In genomic region chr16:10992797-10993196, GRCh38 we compare ENCODE assay signal across 8 cellular contexts. TPM values are rescaled to one million over a fixed set of nuclear protein-coding genes. Genes with fewer than 3 reads are reported as not detected.
A peak's percentile ranks its signal among the peaks of the same experiment; 100 is the strongest.
DNase-seq lines count a peak whose midpoint lies in the region; ATAC-seq, FAIRE-seq and TF ChIP-seq lines count a peak whose summit lies in the region.

No MANE protein-coding gene starts in this region.

- no peaks in the 10 kb centered on the region for H3K9me3 ChIP-seq in tibial artery

- intact Hi-C loops in tibial artery (cut with DNase I; ENCODE audit: low total_unique reads): no loop called here

- no peak for FAIRE-seq in urothelium cell line (lab: Jason Lieb, UNC)

- H3K4me3 ChIP-seq in tibial artery: no peak overlapping the region

- H3K4me1 ChIP-seq in tibial artery: peaks cover 0 to 4% (median 2%) of the 10 kb centered on the region in 4 donors

- H3K27ac ChIP-seq in tibial artery: no peak overlapping the region

- peaks cover 14 to 60% (median 30%) of the 10 kb centered on the region in 3 donors for H3K36me3 ChIP-seq in tibial artery

- no peak for ATAC-seq in left lobe of liver

- no peaks in the 10 kb centered on the region for H3K27me3 ChIP-seq in tibial artery

- no peak for TF ChIP-seq CTCF in tibial artery (IDR thresholded peaks at IDR 0.05)

- peak; percentile 18 for DNase-seq in stimulated activated naive CD4-positive, alpha-beta T cell treated with Interleukin-2 at 50 U/mL for 16 hours (lab: John Stamatoyannopoulos, UW)
- no peak for DNase-seq in stimulated activated naive CD4-positive, alpha-beta T cell (lab: John Stamatoyannopoulos, UW)
- peak; percentile 71 to 76 for DNase-seq in activated T-cell treated with anti-CD3 and anti-CD28 coated beads, Interleukin-2, amount 50 U/mL, for 48 hours
- DNase-seq in iris pigment epithelial cell (ENCODE audit: low read depth) (peak; percentile 92), urothelium cell line (ENCODE audit: low spot score) (peak; percentile 87), left lobe of liver (ENCODE audit: low spot score) (no peak), tibial artery (no peak), cerebellar nuclear complex (lab: John Stamatoyannopoulos, UW) (no peak)

RNA-seq across cellular contexts. Expression of gene CLEC16A, which starts 48.4 kb away (rescaled TPM):
- total RNA-seq in left lobe of liver: 21.6 TPM

RNA-seq across cellular contexts. Expression of gene DEXI, which starts 50.5 kb away (rescaled TPM):
- 66.8 TPM for total RNA-seq in left lobe of liver

Comparison
In these comparisons a context has a peak if more than half of its experiments do, and no peak if none do; other contexts are left out.
1. DNase-seq: peak in stimulated activated naive CD4-positive, alpha-beta T cell treated with Interleukin-2 at 50 U/mL for 16 hours (single experiment), activated T-cell treated with anti-CD3 and anti-CD28 coated beads, Interleukin-2, amount 50 U/mL, for 48 hours (2 of 2), iris pigment epithelial cell (single experiment) and urothelium cell line (single experiment); none in stimulated activated naive CD4-positive, alpha-beta T cell (0 of 6), left lobe of liver (single experiment), tibial artery (0 of 2) and cerebellar nuclear complex (0 of 2).